ENCODE assay signal across 8 cellular contexts in the genomic region with DNA sequence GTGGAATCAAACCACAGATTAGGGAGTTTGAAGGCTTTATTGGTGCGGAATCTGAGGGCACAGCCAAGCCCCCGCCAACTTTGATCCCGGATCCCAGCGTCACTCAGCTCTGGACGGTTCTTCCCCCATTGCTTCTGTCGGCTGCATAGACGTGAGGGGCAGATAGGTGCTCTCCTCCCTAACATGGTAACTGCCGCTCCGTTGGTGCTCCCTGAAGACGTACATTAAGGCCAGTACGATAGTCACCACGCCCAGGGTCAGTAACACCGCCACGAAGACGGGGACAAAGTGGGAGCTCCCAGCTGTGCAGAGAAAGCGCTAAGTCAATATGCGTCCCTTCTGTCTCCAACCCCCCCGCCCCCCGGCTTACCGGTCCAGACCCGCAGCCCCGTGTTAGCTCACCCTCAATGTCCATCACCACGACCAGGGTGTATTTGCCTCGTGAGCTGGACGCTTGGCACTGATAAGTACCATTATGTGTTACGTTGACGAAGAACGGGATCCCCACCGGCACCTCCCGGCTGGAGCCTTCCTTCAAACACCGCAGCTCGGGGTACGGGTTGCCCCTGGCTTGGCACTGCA. TPM values are rescaled to one million over a fixed set of nuclear protein-coding genes. Genes with fewer than 3 reads are reported as not detected.
DNase-seq lines count a peak whose midpoint lies in the region; ATAC-seq and TF ChIP-seq lines count a peak whose summit lies in the region.

No MANE protein-coding gene starts in this region.

- no peak for ATAC-seq in naive thymus-derived CD4-positive, alpha-beta T cell

- peaks cover 7% of the 10 kb centered on the region for H3K4me1 ChIP-seq in ES-I3 (ENCODE audit: insufficient read depth, low read length)
- H3K4me1 ChIP-seq in colonic mucosa, result peaks cover 8% of the 10 kb centered on the region
- peaks cover 23 to 37% of the 10 kb centered on the region in 2 donors for H3K4me1 ChIP-seq in naive thymus-derived CD4-positive, alpha-beta T cell (ENCODE audit: control insufficient read depth in 2 of 2, insufficient read depth in 2 of 2, low read length in 2 of 2)

- CTCF ChIA-PET in naive thymus-derived CD4-positive, alpha-beta T cell (lab: Charles Lee), result interaction anchor here (0.7 to 1.1 kb wide), 2 partner anchors 54 to 226 kb away, joined by 3 read pairs; no protein-coding TSS in a partner anchor

- TF ChIP-seq CTCF in LNCaP clone FGC (IDR thresholded peaks at IDR 0.05; ENCODE audit: control insufficient read depth, extremely low read depth, insufficient read depth) (no peak), colonic mucosa (IDR thresholded peaks at IDR 0.05) (no peak)

- H3K27me3 ChIP-seq in colonic mucosa, result no peaks in the 10 kb centered on the region
- no peaks in the 10 kb centered on the region for H3K27me3 ChIP-seq in naive thymus-derived CD4-positive, alpha-beta T cell (ENCODE audit: control insufficient read depth in 2 of 2, insufficient read depth in 2 of 2, low read length in 2 of 2)

- H3K4me3 ChIP-seq in LNCaP clone FGC (ENCODE audit: low read depth, low read length), result peak overlapping the region; percentile 91
- H3K4me3 ChIP-seq in colonic mucosa, result peak overlapping the region; percentile 85
- H3K4me3 ChIP-seq in naive thymus-derived CD4-positive, alpha-beta T cell (ENCODE audit: low read length), result peak overlapping the region; percentile 89

- H3K9ac ChIP-seq in ES-I3 (ENCODE audit: low read depth, low read length), result peak overlapping the region; percentile 98
- H3K9ac ChIP-seq in colonic mucosa (ENCODE audit: low read depth in 2 of 2, low read length in 2 of 2), result peak overlapping the region; percentile 56 to 73

- peaks cover 0 to 27% (median 0%) of the 10 kb centered on the region in 5 donors for H3K36me3 Mint-ChIP-seq in naive thymus-derived CD4-positive, alpha-beta T cell

- H3K27ac ChIP-seq in colonic mucosa, result peak overlapping the region; percentile 84
- peak overlapping the region; percentile 91 for H3K27ac ChIP-seq in naive thymus-derived CD4-positive, alpha-beta T cell (ENCODE audit: low read depth, low read length)

- H3K4me1 Mint-ChIP-seq in naive thymus-derived CD4-positive, alpha-beta T cell, result peaks cover 13 to 55% (median 40%) of the 10 kb centered on the region in 7 donors

- H3K9me3 Mint-ChIP-seq in naive thymus-derived CD4-positive, alpha-beta T cell, result peaks cover 0 to 2% (median 0%) of the 10 kb centered on the region in 11 donors

- peak overlapping the region; percentile 85 to 97 (median 95) for H3K27ac Mint-ChIP-seq in naive thymus-derived CD4-positive, alpha-beta T cell

- DNase-seq in LNCaP clone FGC (ENCODE audit: low read depth) (no peak), colonic mucosa (no peak), HUDEP-2 (lab: John Stamatoyannopoulos, UW; ENCODE audit: unreplicated experiment in 76 of 76) (no peak)
- no peak for DNase-seq in naive thymus-derived CD4-positive, alpha-beta T cell
- no peak for DNase-seq in stimulated activated CD4-positive, alpha-beta T cell treated with anti-CD3 and anti-CD28 coated beads, Interleukin-1b, Interleukin-23, amount 100 ng/mL, for 48 hours
- no peak for DNase-seq in activated CD4-positive, CD25-positive, alpha-beta regulatory T cell (lab: John Stamatoyannopoulos, UW)
- no peak for DNase-seq in stimulated activated CD4-positive, alpha-beta T cell treated with anti-CD3 and anti-CD28 coated beads, Interleukin-4, amount 100 ng/mL, for 4 hours

- POLR2A ChIA-PET in naive thymus-derived CD4-positive, alpha-beta T cell (lab: Charles Lee), result interaction anchor here (0.5 to 2.5 kb wide), 11 partner anchors 10 to 1991 kb away, joined by 3 to 11 read pairs (median 4); partner anchors contain the start of genes DNMT1, FDX2, ICAM1 and ICAM5

- H3K27me3 Mint-ChIP-seq in naive thymus-derived CD4-positive, alpha-beta T cell, result no peaks in the 10 kb centered on the region

- H3K4me3 Mint-ChIP-seq in naive thymus-derived CD4-positive, alpha-beta T cell, result peak overlapping the region; percentile 89 to 98 (median 93)

- intact Hi-C loops in colonic mucosa (cut with DNase I), result loop anchor here (5.0 kb wide), 1 partner anchor 67 kb away; no protein-coding TSS in a partner anchor
- intact Hi-C loops in naive thymus-derived CD4-positive, alpha-beta T cell (cut with micrococcal nuclease), result loop anchor here (1.0 to 5.0 kb wide), 17 partner anchors 17 to 627 kb away; partner anchors contain the start of genes CDC37 (in 2 of the 2), TYK2 (in 2 of the 2), CDKN2D (in 1 of the 2) and DNMT1 (in 1 of the 2)

- H3K9me3 ChIP-seq in ES-I3 (ENCODE audit: control insufficient read depth, insufficient read depth, low read length), result no peaks in the 10 kb centered on the region
- no peaks in the 10 kb centered on the region for H3K9me3 ChIP-seq in colonic mucosa
- no peaks in the 10 kb centered on the region for H3K9me3 ChIP-seq in naive thymus-derived CD4-positive, alpha-beta T cell (ENCODE audit: control insufficient read depth in 2 of 3, low read length in 3 of 3)

- H3K36me3 ChIP-seq in ES-I3 (ENCODE audit: insufficient read depth, low read length) (peaks cover 11% of the 10 kb centered on the region; the same call in 1 of the 2 replicates), colonic mucosa (peaks cover 5% of the 10 kb centered on the region)
- H3K36me3 ChIP-seq in naive thymus-derived CD4-positive, alpha-beta T cell (ENCODE audit: control insufficient read depth in 2 of 3, insufficient read depth in 3 of 3, low read length in 3 of 3), result peaks cover 4 to 60% (median 13%) of the 10 kb centered on the region in 3 experiments

RNA-seq across cellular contexts. Expression of gene RAVER1, which starts 0.5 kb away (rescaled TPM):
- total RNA-seq in colonic mucosa, result 100 to 1,000 TPM in 1 of 2 donors, 10 to 100 TPM in 1; 67.1 to 101 TPM
- 10 to 100 TPM; 43.2 to 81.1 (median 50.2) TPM for total RNA-seq in naive thymus-derived CD4-positive, alpha-beta T cell
- 10 to 100 TPM; 15.6 to 31.9 TPM for polyA plus RNA-seq in naive thymus-derived CD4-positive, alpha-beta T cell

RNA-seq across cellular contexts. Expression of gene ICAM3, which starts 5.6 kb away (rescaled TPM):
- 10 to 100 TPM; 27.2 to 31.8 TPM for total RNA-seq in colonic mucosa
- 100 to 1,000 TPM; 165 to 202 (median 189) TPM for total RNA-seq in naive thymus-derived CD4-positive, alpha-beta T cell
- polyA plus RNA-seq in naive thymus-derived CD4-positive, alpha-beta T cell, result 100 to 1,000 TPM; 229 to 244 TPM

RNA-seq across cellular contexts. Expression of gene FDX2, which starts 18.0 kb away (rescaled TPM):
- total RNA-seq in colonic mucosa, result 10 to 100 TPM; 10.7 to 19.8 TPM
- total RNA-seq in naive thymus-derived CD4-positive, alpha-beta T cell, result 10 to 100 TPM in 2 of 5 experiments, 1 to 10 TPM in 3; 5.7 to 10.5 (median 9.3) TPM
- polyA plus RNA-seq in naive thymus-derived CD4-positive, alpha-beta T cell, result 10 to 100 TPM; 18.3 to 19.4 TPM

RNA-seq across cellular contexts. Expression of gene ZGLP1, which starts 24.2 kb away (rescaled TPM):
- total RNA-seq in colonic mucosa, result 1 to 10 TPM in 1 of 2 donors, under 1 TPM in 1; 0.96 to 5.1 TPM
- 10 to 100 TPM in 1 of 5 experiments, 1 to 10 TPM in 4; 1.2 to 11.4 (median 6.2) TPM for total RNA-seq in naive thymus-derived CD4-positive, alpha-beta T cell
- under 1 TPM in 1 of 2 donors, not detected in 1; 0.22 TPM for polyA plus RNA-seq in naive thymus-derived CD4-positive, alpha-beta T cell

RNA-seq across cellular contexts. Expression of gene ICAM5, which starts 44.1 kb away (rescaled TPM):
- total RNA-seq in colonic mucosa, result 1 to 10 TPM in 1 of 2 donors, under 1 TPM in 1; 0.74 to 1.3 TPM
- total RNA-seq in naive thymus-derived CD4-positive, alpha-beta T cell, result 1 to 10 TPM in 1 of 5 experiments, under 1 TPM in 2, not detected in 2; 0.46 to 2.4 (median 0.48) TPM
- polyA plus RNA-seq in naive thymus-derived CD4-positive, alpha-beta T cell, result not detected

Comparison
In these comparisons a context has a peak if more than half of its experiments do, and no peak if none do; other contexts are left out.
1. RNA of gene ICAM3, which starts 5.6 kb away (total RNA-seq): 165 to 202 TPM in naive thymus-derived CD4-positive, alpha-beta T cell; 27.2 to 31.8 TPM in colonic mucosa; every median in the first group is over 4 times any median in the second.
2. Peak in every context shown above with its lines, with median percentiles within 50 percentile points of each other: H3K4me3 ChIP-seq.